Comparison of ENCODE assay signal across 10 cellular contexts in the genomic region with DNA sequence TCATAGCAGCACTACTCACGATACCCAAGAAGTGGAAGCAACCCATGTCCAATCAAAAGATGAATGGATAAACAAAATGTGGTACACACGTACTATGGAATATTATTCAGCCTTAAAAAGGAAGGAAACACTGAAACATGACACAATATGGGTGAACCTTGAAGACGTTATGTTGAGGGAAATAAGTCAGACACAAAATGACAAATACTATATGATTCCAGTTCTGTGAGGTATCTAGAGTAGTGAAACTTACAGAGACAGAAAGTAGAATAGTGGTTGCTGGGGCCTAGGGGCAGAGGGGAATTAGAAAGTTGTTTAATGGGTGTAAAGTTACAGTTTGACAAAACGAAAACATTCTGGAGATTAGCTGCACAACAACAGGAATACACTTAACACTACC. TPM values are rescaled to one million over a fixed set of nuclear protein-coding genes. Genes with fewer than 3 reads are reported as not detected.
DNase-seq lines count a peak whose midpoint lies in the region; ATAC-seq and TF ChIP-seq lines count a peak whose summit lies in the region.
"Had no signal": no experiment of that assay in that cellular context is flagged by ENCODE, and none has a peak within 500 bp of the region (broad histone marks: within the 10 kb centered on the region; RNA-seq: fewer than 3 reads in every experiment).

No MANE protein-coding gene starts in this region.

- H3K4me3 ChIP-seq in BE2C (ENCODE audit: low read depth, low read length): no peak overlapping the region
- H3K4me3 ChIP-seq: gastroesophageal sphincter, mucosa of descending colon had no signal

- ATAC-seq in GM18868 (IDR thresholded peaks at IDR 0.05; ENCODE audit: unreplicated experiment) (peak; percentile 83), GM21528 (IDR thresholded peaks at IDR 0.05; ENCODE audit: low FRiP score, unreplicated experiment) (peak; percentile 84), HG03280 (IDR thresholded peaks at IDR 0.05; ENCODE audit: unreplicated experiment) (peak; percentile 87), memory B cell (ENCODE audit: low read depth) (no peak)
- ATAC-seq: gastroesophageal sphincter, mucosa of descending colon had no signal

- peaks cover 32% of the 10 kb centered on the region for H3K4me1 Mint-ChIP-seq in memory B cell

- H3K4me1 ChIP-seq in BE2C: no peaks in the 10 kb centered on the region

- no peaks in the 10 kb centered on the region for H3K27me3 ChIP-seq in BE2C
- H3K27me3 ChIP-seq: gastroesophageal sphincter had no signal

- DNase-seq in memory B cell (ENCODE audit: low spot score in 2 of 2) (no peak), AG08395 (ENCODE audit: low spot score) (no peak), BE2C (no peak), EL (no peak)
- DNase-seq: mucosa of descending colon, NCI-H510A treated with DMSO at 0.1 percent for 48 hours had no signal

- no peaks in the 10 kb centered on the region for H3K9me3 Mint-ChIP-seq in memory B cell

- peaks cover 4% of the 10 kb centered on the region for H3K36me3 Mint-ChIP-seq in memory B cell

- no peak for TF ChIP-seq CTCF in BE2C (IDR thresholded peaks at IDR 0.05; ENCODE audit: low read depth, low read length)

- H3K27ac Mint-ChIP-seq in memory B cell: peak overlapping the region; percentile 25

- no peaks in the 10 kb centered on the region for H3K9me3 ChIP-seq in BE2C
- H3K9me3 ChIP-seq: gastroesophageal sphincter, mucosa of descending colon had no signal

- peak overlapping the region; percentile 15 for H3K4me3 Mint-ChIP-seq in memory B cell

- no peaks in the 10 kb centered on the region for H3K27me3 Mint-ChIP-seq in memory B cell

- no peaks in the 10 kb centered on the region for H3K36me3 ChIP-seq in BE2C
- H3K36me3 ChIP-seq: gastroesophageal sphincter had no signal

RNA-seq across cellular contexts. Expression of a gene that starts 24.7 kb away (rescaled TPM):
- 12.4 TPM for polyA plus RNA-seq in BE2C (2012; ENCODE audit: insufficient read depth, insufficient read length, low read depth)
